Comparison of ENCODE assay signal across 13 cellular contexts in the genomic region with DNA sequence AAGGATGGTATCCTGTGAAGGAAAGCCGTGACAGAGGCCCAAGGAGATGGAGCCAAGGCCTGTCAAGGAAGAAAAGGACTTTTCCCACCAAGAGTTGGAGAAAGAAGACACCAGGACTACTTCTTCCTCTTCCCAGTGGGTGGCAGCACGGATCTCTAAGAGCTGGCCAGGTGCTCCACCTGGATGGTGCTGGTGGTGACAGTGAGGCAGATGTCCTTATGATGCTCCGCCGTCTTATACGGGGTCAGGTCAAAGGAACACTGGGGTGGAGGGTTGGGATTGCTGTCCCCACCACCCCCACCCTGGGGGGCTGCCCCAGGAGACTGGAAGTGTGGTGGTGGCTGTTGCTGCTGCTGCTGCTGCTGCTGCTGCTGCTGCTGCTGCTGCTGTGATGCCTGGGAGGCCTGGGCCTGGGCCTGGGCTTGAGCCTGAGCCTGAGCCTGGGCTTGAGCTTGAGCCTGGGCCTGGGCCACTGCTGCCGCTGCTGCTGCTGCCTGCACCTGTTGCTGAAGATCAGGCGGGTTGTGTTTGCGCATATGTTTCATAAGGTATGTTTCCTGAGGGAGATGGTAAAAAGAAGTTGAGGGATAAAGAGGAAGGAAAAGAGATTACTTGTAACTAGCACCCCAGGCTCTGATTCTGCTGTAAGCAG. TPM values are rescaled to one million over a fixed set of nuclear protein-coding genes. Genes with fewer than 3 reads are reported as not detected.
DNase-seq lines count a peak whose midpoint lies in the region; ATAC-seq and TF ChIP-seq lines count a peak whose summit lies in the region.
"Had no signal": no experiment of that assay in that cellular context is flagged by ENCODE, and none has a peak within 500 bp of the region (broad histone marks: within the 10 kb centered on the region; RNA-seq: fewer than 3 reads in every experiment).

No MANE protein-coding gene starts in this region.

- H4K20me1 ChIP-seq in Loucy (ENCODE audit: insufficient read depth, low read length, poor library complexity, severe bottlenecking) (no peaks in the 10 kb centered on the region), osteoblast (ENCODE audit: insufficient read depth, low read length) (no peaks in the 10 kb centered on the region)

- H3K79me2 ChIP-seq in Loucy (ENCODE audit: insufficient read depth, low read length) (peaks cover 1% of the 10 kb centered on the region; the same call in 1 of the 2 replicates), osteoblast (ENCODE audit: insufficient read depth, low read length) (peaks cover 2% of the 10 kb centered on the region)

- H3F3A ChIP-seq in Loucy (ENCODE audit: low read depth): peaks cover 4% of the 10 kb centered on the region; the same call in 1 of the 2 replicates

- H3K27me3 ChIP-seq in Loucy (ENCODE audit: insufficient read depth, low read length, poor library complexity, severe bottlenecking): no peaks in the 10 kb centered on the region
- no peaks in the 10 kb centered on the region for H3K27me3 ChIP-seq in osteoblast (ENCODE audit: insufficient read depth, low read length)

- H3K4me2 ChIP-seq in Loucy (ENCODE audit: low read depth, low read length, poor library complexity, severe bottlenecking) (no peak overlapping the region), osteoblast (ENCODE audit: insufficient read depth, low read length) (no peak overlapping the region)

- H3K9me3 ChIP-seq in Loucy (ENCODE audit: insufficient read depth, low read depth, low read length) (no peaks in the 10 kb centered on the region), osteoblast (ENCODE audit: low read depth, low read length) (no peaks in the 10 kb centered on the region)

- H3K4me1 ChIP-seq in Loucy (ENCODE audit: insufficient read depth, low read length, poor library complexity, severe bottlenecking) (peaks cover 9% of the 10 kb centered on the region), osteoblast (ENCODE audit: insufficient read depth, low read length) (peaks cover 3% of the 10 kb centered on the region)
- H3K4me1 ChIP-seq: parathyroid adenoma had no signal

- H3K36me3 ChIP-seq in Loucy (ENCODE audit: insufficient read depth, low read length) (peaks cover 66% of the 10 kb centered on the region; the same call in 1 of the 2 replicates), osteoblast (ENCODE audit: insufficient read depth, low read length) (peaks cover 57% of the 10 kb centered on the region)

- no peak overlapping the region for H3K27ac ChIP-seq in osteoblast (ENCODE audit: low read depth, low read length)
- H3K27ac ChIP-seq: parathyroid adenoma had no signal

- no peak overlapping the region for H2AFZ ChIP-seq in Loucy (ENCODE audit: low read length)
- H2AFZ ChIP-seq in osteoblast (ENCODE audit: low read length): no peak overlapping the region
- H2AFZ ChIP-seq: parathyroid adenoma had no signal

- DNase-seq in NCI-H82 (lab: John Stamatoyannopoulos, UW) (peak; percentile 59), NCI-H82 treated with DMSO at 0.1 percent for 48 hours (lab: John Stamatoyannopoulos, UW; ENCODE audit: unreplicated experiment) (no peak), chondrocyte (ENCODE audit: low spot score) (no peak), osteoblast (ENCODE audit: insufficient read length, low spot score, missing footprints) (peak; percentile 52)
- DNase-seq: activated CD4-positive, alpha-beta T cell treated with anti-CD3 and anti-CD28 coated beads for 1 hour; activated naive CD8-positive, alpha-beta T cell treated with anti-CD3 and anti-CD28 coated beads, Interleukin-2, amount 10 ng/mL, durations not matched to agents 7 days and 5 days had no signal

- H3K4me1 Mint-ChIP-seq in chondrocyte (ENCODE audit: low read depth): peaks cover 13% of the 10 kb centered on the region

- no peaks in the 10 kb centered on the region for H3K27me3 Mint-ChIP-seq in chondrocyte (ENCODE audit: low read depth)
- H3K27me3 Mint-ChIP-seq: activated naive CD8-positive, alpha-beta T cell treated with anti-CD3 and anti-CD28 coated beads, Interleukin-2, amount 10 ng/mL, durations not matched to agents 7 days and 5 days had no signal

- peaks cover 42% of the 10 kb centered on the region for H3K36me3 Mint-ChIP-seq in chondrocyte (ENCODE audit: low read depth)

- H3K9me3 Mint-ChIP-seq in chondrocyte (ENCODE audit: low read depth): no peaks in the 10 kb centered on the region

- H3K9me2 ChIP-seq in Loucy (replicated peaks; ENCODE audit: low read depth, low read length): no peaks in the 10 kb centered on the region

- H3K27ac Mint-ChIP-seq in chondrocyte (ENCODE audit: unreplicated experiment): no peak overlapping the region
- H3K27ac Mint-ChIP-seq: activated naive CD8-positive, alpha-beta T cell treated with anti-CD3 and anti-CD28 coated beads, Interleukin-2, amount 10 ng/mL, durations not matched to agents 7 days and 5 days had no signal

- no peak overlapping the region for H3K9ac ChIP-seq in Loucy (ENCODE audit: low read depth, low read length, poor library complexity, severe bottlenecking)
- H3K9ac ChIP-seq: parathyroid adenoma had no signal

- H3K4me3 ChIP-seq in Loucy (ENCODE audit: low read length, poor library complexity, severe bottlenecking) (no peak overlapping the region), osteoblast (ENCODE audit: insufficient read depth, low read length) (no peak overlapping the region)

- TF ChIP-seq CTCF in Loucy (conservative IDR thresholded peaks at IDR 0.05; ENCODE audit: low read length) (peak; percentile 32; the same call in 1 of the 2 replicates), chondrocyte (IDR thresholded peaks at IDR 0.05) (peak; percentile 44), osteoblast (IDR thresholded peaks at IDR 0.05; ENCODE audit: extremely low read depth, low read depth, low read length) (no peak)

- no peak overlapping the region for H3K4me3 Mint-ChIP-seq in chondrocyte (ENCODE audit: unreplicated experiment)
- H3K4me3 Mint-ChIP-seq: activated naive CD8-positive, alpha-beta T cell treated with anti-CD3 and anti-CD28 coated beads, Interleukin-2, amount 10 ng/mL, durations not matched to agents 7 days and 5 days had no signal

- ATAC-seq in GM21360 (IDR thresholded peaks at IDR 0.05; ENCODE audit: unreplicated experiment) (no peak), HG02759 (IDR thresholded peaks at IDR 0.05; ENCODE audit: unreplicated experiment) (no peak), HG02623 (IDR thresholded peaks at IDR 0.05; ENCODE audit: unreplicated experiment) (no peak)

RNA-seq across cellular contexts. Expression of a gene that starts 4.8 kb away (rescaled TPM):
- total RNA-seq in chondrocyte: 32.9 to 38.5 TPM (median 37.5 TPM) in 3 replicates
- total RNA-seq in osteoblast: 46.9 and 53.6 TPM in 2 replicates

RNA-seq across cellular contexts. Expression of a gene that starts 20.5 kb away (rescaled TPM):
- total RNA-seq in chondrocyte (0.37 to 0.74 TPM (median 0.41 TPM) in 3 replicates), osteoblast (under 0.01 and 0.36 TPM in 2 replicates)

RNA-seq across cellular contexts. Expression of a gene that starts 21.5 kb away (rescaled TPM):
- total RNA-seq in chondrocyte (50.7 to 56.2 TPM (median 55.1 TPM) in 3 replicates), osteoblast (19.9 and 22.4 TPM in 2 replicates)

RNA-seq across cellular contexts. Expression of a gene that starts 31.9 kb away (rescaled TPM):
- total RNA-seq in chondrocyte: 0.41 to 0.57 TPM (median 0.48 TPM) in 3 replicates
- under 0.01 TPM in 1 of 2 replicates, not detected in the other for total RNA-seq in osteoblast
- total RNA-seq: endothelial cell of umbilical vein, RPMI7951 had no signal

RNA-seq across cellular contexts. Expression of a gene that starts 32.9 kb away (rescaled TPM):
- total RNA-seq in chondrocyte (3.2 to 9.3 TPM (median 4.4 TPM) in 3 replicates), osteoblast (not detected in 2 replicates)

Comparison
In these comparisons a context has a peak if more than half of its experiments do, and no peak if none do; other contexts are left out.
1. DNase-seq: peak in NCI-H82 (single experiment) and osteoblast (single experiment); none in NCI-H82 treated with DMSO at 0.1 percent for 48 hours (single experiment) and chondrocyte (single experiment).